Comparison of ENCODE assay signal across 8 cellular contexts in genomic region chr17:50128441-50129302, GRCh38. TPM values are rescaled to one million over a fixed set of nuclear protein-coding genes. Genes with fewer than 3 reads are reported as not detected.
A peak's percentile ranks its signal among the peaks of the same experiment; 100 is the strongest.
DNase-seq lines count a peak whose midpoint lies in the region; ATAC-seq, FAIRE-seq and TF ChIP-seq lines count a peak whose summit lies in the region.
"Had no signal": no experiment of that assay in that cellular context is flagged by ENCODE, and none has a peak within 500 bp of the region (broad histone marks: within the 10 kb centered on the region; RNA-seq: fewer than 3 reads in every experiment).

No MANE protein-coding gene starts in this region.

- H3K9me3 ChIP-seq in iPS-18c (ENCODE audit: control insufficient read depth, insufficient read depth, low read length) (no peaks in the 10 kb centered on the region), thyroid gland (no peaks in the 10 kb centered on the region)

- WGBS in thyroid gland, 2 donors, result 29 to 38% methylated on average over 28 of the region's 28 CpGs

- peaks cover 22% of the 10 kb centered on the region for H3K27me3 Mint-ChIP-seq in activated T-cell treated with anti-CD3 and anti-CD28 coated beads, Interleukin-2, amount 50 U/mL, for 72 hours (ENCODE audit: low read depth)

- ATAC-seq in activated T-cell treated with anti-CD3 and anti-CD28 coated beads, Interleukin-2, amount 50 U/mL, for 72 hours (replicated peaks in 1 of 2), result no peak

- H3K4me3 ChIP-seq in HFF-Myc (replicated peaks; ENCODE audit: low read depth, low read length) (peak overlapping the region; percentile 25), iPS-18c (ENCODE audit: insufficient read depth, low read depth, low read length) (peak overlapping the region; percentile 37), skin epidermis (peak overlapping the region in 6 of 7 experiments; percentile 37 to 42 (median 39)), thyroid gland (replicated peaks in 1 of 3) (peak overlapping the region in 1 of 3 donors; percentile 32)

- TF ChIP-seq POLR2A in thyroid gland (IDR thresholded peaks at IDR 0.05), result no peak

- peak overlapping the region; percentile 55 to 70 for H3K4me3 Mint-ChIP-seq in activated T-cell treated with anti-CD3 and anti-CD28 coated beads, Interleukin-2, amount 50 U/mL, for 72 hours

- H3K36me3 Mint-ChIP-seq in activated T-cell treated with anti-CD3 and anti-CD28 coated beads, Interleukin-2, amount 50 U/mL, for 72 hours (ENCODE audit: insufficient read depth in 2 of 2), result peaks cover 3% of the 10 kb centered on the region in 2 donors

- no peaks in the 10 kb centered on the region for H3K36me3 ChIP-seq in thyroid gland

- no peaks in the 10 kb centered on the region for H3K9me3 Mint-ChIP-seq in activated T-cell treated with anti-CD3 and anti-CD28 coated beads, Interleukin-2, amount 50 U/mL, for 72 hours

- intact Hi-C loops in thyroid gland (cut with DNase I), result no loop called here

- H3K4me1 Mint-ChIP-seq in activated T-cell treated with anti-CD3 and anti-CD28 coated beads, Interleukin-2, amount 50 U/mL, for 72 hours (ENCODE audit: low read depth), result peaks cover 31% of the 10 kb centered on the region

- H3K27ac ChIP-seq in skin epidermis (peak overlapping the region in 2 of 21 experiments; percentile 44 to 57), thyroid gland (no peak overlapping the region)

- H3K4me1 ChIP-seq in thyroid gland, result peaks cover 12 to 30% of the 10 kb centered on the region in 2 donors

- no peak for FAIRE-seq in RCC 7860 (lab: Jason Lieb, UNC)

- TF ChIP-seq CTCF in HFF-Myc (IDR thresholded peaks at IDR 0.05; ENCODE audit: low read depth, low read length, missing control alignments) (no peak), thyroid gland (IDR thresholded peaks at IDR 0.05) (no peak)

- DNase-seq in HFF-Myc (ENCODE audit: extremely low read depth, low read depth) (no peak), HUDEP-2 (lab: John Stamatoyannopoulos, UW; ENCODE audit: unreplicated experiment in 76 of 76) (no peak), thyroid gland (no peak), RCC 7860 (ENCODE audit: low spot score) (no peak)
- DNase-seq in activated T-cell treated with anti-CD3 and anti-CD28 coated beads, Interleukin-2, amount 50 U/mL, for 72 hours, result no peak
- DNase-seq: aorta had no signal

- peaks cover 5% of the 10 kb centered on the region for H3K27me3 ChIP-seq in thyroid gland

- peak overlapping the region; percentile 5 for H3K27ac Mint-ChIP-seq in activated T-cell treated with anti-CD3 and anti-CD28 coated beads, Interleukin-2, amount 50 U/mL, for 72 hours

RNA-seq across cellular contexts. Expression of gene SAMD14, which starts 1.3 kb away (rescaled TPM):
- total RNA-seq in activated T-cell treated with anti-CD3 and anti-CD28 coated beads, Interleukin-2, amount 50 U/mL, for 72 hours, result 1 to 10 TPM; 3.3 to 6.9 TPM
- total RNA-seq in thyroid gland, result under 1 TPM; 0.24 to 0.81 (median 0.58) TPM

RNA-seq across cellular contexts. Expression of gene PPP1R9B, which starts 21.8 kb away (rescaled TPM):
- total RNA-seq in activated T-cell treated with anti-CD3 and anti-CD28 coated beads, Interleukin-2, amount 50 U/mL, for 72 hours, result 100 to 1,000 TPM; 111 to 128 TPM
- 10 to 100 TPM; 28.6 to 37.2 (median 31.9) TPM for total RNA-seq in thyroid gland

RNA-seq across cellular contexts. Expression of gene PDK2, which starts 33.5 kb away (rescaled TPM):
- 10 to 100 TPM; 26.6 to 34.6 TPM for total RNA-seq in activated T-cell treated with anti-CD3 and anti-CD28 coated beads, Interleukin-2, amount 50 U/mL, for 72 hours
- 10 to 100 TPM; 42.5 to 79.3 (median 64.5) TPM for total RNA-seq in thyroid gland

RNA-seq across cellular contexts. Expression of gene SGCA, which starts 37.1 kb away (rescaled TPM):
- total RNA-seq in activated T-cell treated with anti-CD3 and anti-CD28 coated beads, Interleukin-2, amount 50 U/mL, for 72 hours, result 1 to 10 TPM; 1.7 to 2.3 TPM
- total RNA-seq in thyroid gland, result 1 to 10 TPM in 1 of 4 donors, not detected in 3; 2.0 TPM
